8 cellular contexts compared by ENCODE assay signal in genomic region chr4:111641813-111642579, GRCh38.
A peak's percentile ranks its signal among the peaks of the same experiment; 100 is the strongest.
DNase-seq lines count a peak whose midpoint lies in the region; ATAC-seq and TF ChIP-seq lines count a peak whose summit lies in the region.

No MANE protein-coding gene starts in this region.

- peak; percentile 100 for ATAC-seq in left lung

- H3K4me3 ChIP-seq in HFF-Myc (replicated peaks; ENCODE audit: low read depth, low read length) = no peak overlapping the region
- no peak overlapping the region for H3K4me3 ChIP-seq in LNCaP clone FGC (ENCODE audit: low read depth, low read length)
- no peak overlapping the region for H3K4me3 ChIP-seq in choroid plexus epithelial cell (ENCODE audit: low read depth, low read length)
- H3K4me3 ChIP-seq in left lung = no peak overlapping the region
- H3K4me3 ChIP-seq in tibial artery = no peak overlapping the region

- TF ChIP-seq CTCF in GM12873 (IDR thresholded peaks at IDR 0.05; ENCODE audit: insufficient read depth, low read depth, low read length, missing control alignments) (peak; percentile 79), HFF-Myc (IDR thresholded peaks at IDR 0.05; ENCODE audit: low read depth, low read length, missing control alignments) (peak; percentile 95), LNCaP clone FGC (IDR thresholded peaks at IDR 0.05; ENCODE audit: control insufficient read depth, extremely low read depth, insufficient read depth) (peak; percentile 87), choroid plexus epithelial cell (conservative IDR thresholded peaks at IDR 0.05; ENCODE audit: low read depth, low read length) (peak; percentile 97), left lung (IDR thresholded peaks at IDR 0.05) (peak; percentile 46 to 67), tibial artery (IDR thresholded peaks at IDR 0.05) (peak; percentile 66 to 69)

- peak; percentile 82 for DNase-seq in ACHN
- peak; percentile 87 for DNase-seq in HFF-Myc (ENCODE audit: extremely low read depth, low read depth)
- peak; percentile 59 for DNase-seq in LNCaP clone FGC (ENCODE audit: low read depth)
- DNase-seq in RKO (ENCODE audit: low spot score) = peak; percentile 91
- peak; percentile 97 for DNase-seq in choroid plexus epithelial cell (ENCODE audit: low read depth)
- DNase-seq in left lung = peak in 1 of 2 donors; percentile 44
- peak; percentile 61 to 64 for DNase-seq in tibial artery

- H3K27ac ChIP-seq in left lung (no peak overlapping the region), tibial artery (no peak overlapping the region)

- no peaks in the 10 kb centered on the region for H3K27me3 ChIP-seq in left lung
- H3K27me3 ChIP-seq in tibial artery = no peaks in the 10 kb centered on the region

- no peaks in the 10 kb centered on the region for H3K9me3 ChIP-seq in left lung
- H3K9me3 ChIP-seq in tibial artery = no peaks in the 10 kb centered on the region

- intact Hi-C loops in left lung (cut with DNase I) (no loop called here), tibial artery (cut with DNase I; ENCODE audit: low total_unique reads) (loop anchor here (5.0 kb wide), 1 partner anchor 210 kb away; no protein-coding TSS in a partner anchor)

- H3K4me1 ChIP-seq in left lung (no peaks in the 10 kb centered on the region), tibial artery (no peaks in the 10 kb centered on the region)

- no peaks in the 10 kb centered on the region for H3K36me3 ChIP-seq in left lung
- H3K36me3 ChIP-seq in tibial artery = no peaks in the 10 kb centered on the region

- in situ Hi-C loops in ACHN (cut with HindIII; ENCODE audit: low pct_ligation_motif_present, low pct_unique_long_range_greater_than_20kb, low sequenced_read_pairs) = no loop called here
